ENCODE assay signal across 20 cellular contexts in genomic region chr13:97439196-97439595, GRCh38. TPM values are rescaled to one million over a fixed set of nuclear protein-coding genes. Genes with fewer than 3 reads are reported as not detected.
DNase-seq lines count a peak whose midpoint lies in the region; ATAC-seq and TF ChIP-seq lines count a peak whose summit lies in the region.
"Had no signal": no experiment of that assay in that cellular context is flagged by ENCODE, and none has a peak within 500 bp of the region (broad histone marks: within the 10 kb centered on the region; RNA-seq: fewer than 3 reads in every experiment).

No MANE protein-coding gene starts in this region.

- no peak for TF ChIP-seq CTCF in endodermal cell (conservative IDR thresholded peaks at IDR 0.05)

- no peak overlapping the region for H3K27ac Mint-ChIP-seq in endodermal cell
- H3K27ac Mint-ChIP-seq: CD8-positive, alpha-beta T cell had no signal

- ATAC-seq in HG03159 (IDR thresholded peaks at IDR 0.05; ENCODE audit: unreplicated experiment), result no peak
- no peak for ATAC-seq in GM19395 (IDR thresholded peaks at IDR 0.05; ENCODE audit: unreplicated experiment)
- ATAC-seq: CD8-positive, alpha-beta T cell had no signal

- no peaks in the 10 kb centered on the region for H3K9me3 Mint-ChIP-seq in endodermal cell
- H3K9me3 Mint-ChIP-seq: CD8-positive, alpha-beta T cell had no signal

- 82 to 89% methylated on average over 1 of the region's 1 CpG for WGBS in endodermal cell (ENCODE audit: insufficient coverage in 1 of 2, insufficient read length in 1 of 2), 2 experiments

- H3K9ac ChIP-seq in SK-N-MC (ENCODE audit: insufficient read length) (no peak overlapping the region), endodermal cell (ENCODE audit: extremely low read depth, low read length, poor library complexity, severe bottlenecking) (no peak overlapping the region)
- H3K9ac ChIP-seq: BLaER1, GM23248, KMS-11 had no signal

- DNase-seq in EL (peak; percentile 9), SK-N-MC (ENCODE audit: low read depth, low spot score) (no peak), endodermal cell (no peak), NCI-H2171 (lab: John Stamatoyannopoulos, UW) (no peak), H4 (ENCODE audit: low spot score) (no peak)
- DNase-seq: CD8-positive, alpha-beta T cell; DMS153; GDM1; GM23248; HCEC 1CT; NCI-H1105; NCI-H146; NCI-H2029; NCI-H524 treated with DMSO at 0.1 percent for 48 hours; NCI-H82; SJCRH30 had no signal

- H3K4me3 ChIP-seq in SK-N-MC, result peak overlapping the region; percentile 56
- H3K4me3 ChIP-seq in endodermal cell (ENCODE audit: low read length), result peak overlapping the region; percentile 99
- H3K4me3 ChIP-seq: BLaER1, GM23248, SJCRH30 had no signal

- H3K27me3 ChIP-seq in endodermal cell (ENCODE audit: control insufficient read depth, insufficient read depth, low read length, poor library complexity, severe bottlenecking), result no peaks in the 10 kb centered on the region
- H3K27me3 ChIP-seq: BLaER1, SJCRH30 had no signal

- H3K36me3 ChIP-seq in SK-N-MC (ENCODE audit: insufficient read depth, low read length) (no peaks in the 10 kb centered on the region), endodermal cell (ENCODE audit: control insufficient read depth, insufficient read depth, low read length) (peaks cover 74% of the 10 kb centered on the region)

- peaks cover 22% of the 10 kb centered on the region for H3K36me3 Mint-ChIP-seq in endodermal cell (ENCODE audit: low read depth)

- H3K4me1 Mint-ChIP-seq in endodermal cell, result peaks cover 12% of the 10 kb centered on the region

- H3K27me3 Mint-ChIP-seq in endodermal cell (ENCODE audit: insufficient read depth), result no peaks in the 10 kb centered on the region

- H3K27ac ChIP-seq in SK-N-MC (peak overlapping the region; percentile 71; the same call in 1 of the 2 replicates), endodermal cell (ENCODE audit: low read depth, low read length) (no peak overlapping the region)
- H3K27ac ChIP-seq: BLaER1, GM23248, KMS-11, SJCRH30 had no signal

- H3K9me3 ChIP-seq in SK-N-MC (ENCODE audit: low read depth, low read length) (no peaks in the 10 kb centered on the region), endodermal cell (ENCODE audit: control insufficient read depth, low read length) (no peaks in the 10 kb centered on the region)
- H3K9me3 ChIP-seq: BLaER1, SJCRH30 had no signal

- no peaks in the 10 kb centered on the region for H3K4me1 ChIP-seq in endodermal cell (ENCODE audit: control insufficient read depth, insufficient read depth, low read length)
- H3K4me1 ChIP-seq: SJCRH30 had no signal

- no peak overlapping the region for H3K4me3 Mint-ChIP-seq in endodermal cell
- H3K4me3 Mint-ChIP-seq: CD8-positive, alpha-beta T cell had no signal

RNA-seq across cellular contexts. Expression of gene RAP2A, which starts 5.2 kb away (rescaled TPM):
- total RNA-seq in endodermal cell, result 10 to 100 TPM; 76.7 to 83.9 TPM
- 28.8 TPM for polyA plus RNA-seq in endodermal cell (2013, experiment 1 of 2)
- polyA plus RNA-seq in endodermal cell (2013, experiment 2 of 2), result 31.4 TPM
- total RNA-seq in H4 (2014; rRNA removed; shearing (Covaris generic)), result 17.6 and 19.0 TPM in 2 replicates
